In genomic region chr7:44044315-44045225, GRCh38 we compare ENCODE assay signal across 1 cellular context.
TF ChIP-seq lines count a peak whose summit lies in the region.

TSS of gene DBNL (plus strand) at chr7:44044702. CDS start at chr7:44044738, 36 bp downstream.

TF ChIP-seq in HepG2, 621 proteins besides CTCF, POLR2A, EP300 and RAD21 (continued from another document and continues in another):
- TF ChIP-seq FOXO1 (CRISPR knock-in tag; IDR thresholded peaks at IDR 0.05) (no peak; the same call in 1 of the 2 replicates), PHB2 (IDR thresholded peaks at IDR 0.05; ENCODE audit: partially characterized antibody) (no peak), ZFX (CRISPR knock-in tag; IDR thresholded peaks at IDR 0.05; ENCODE audit: low read depth) (peak; percentile 95), SP1 (IDR thresholded peaks at IDR 0.05) (no peak), SP1 (CRISPR knock-in tag; IDR thresholded peaks at IDR 0.05) (0 out of 2 replicates have a peak, but pooled peaks have one; percentile 40), NFAT5 (CRISPR knock-in tag; IDR thresholded peaks at IDR 0.05) (0 out of 2 replicates have a peak, but pooled peaks have one; percentile 40), ESRRA (CRISPR knock-in tag; IDR thresholded peaks at IDR 0.05; ENCODE audit: low read depth) (peak; percentile 37; the same call in 1 of the 2 replicates), SATB2 (CRISPR knock-in tag; IDR thresholded peaks at IDR 0.05) (peak; percentile 56; the same call in 1 of the 2 replicates), ZNF609 (CRISPR knock-in tag; IDR thresholded peaks at IDR 0.05; ENCODE audit: borderline replicate concordance) (no peak), ATF5 (CRISPR knock-in tag; IDR thresholded peaks at IDR 0.05; ENCODE audit: low read depth) (no peak), CREBL2 (CRISPR knock-in tag; IDR thresholded peaks at IDR 0.05; ENCODE audit: borderline replicate concordance) (no peak), SPEN (CRISPR knock-in tag; IDR thresholded peaks at IDR 0.05; ENCODE audit: low read depth) (peak; percentile 85), ZNF280B (CRISPR knock-in tag; IDR thresholded peaks at IDR 0.05; ENCODE audit: borderline replicate concordance) (peak; percentile 86), ZNF180 (CRISPR knock-in tag; IDR thresholded peaks at IDR 0.05; ENCODE audit: borderline replicate concordance, low read depth) (no peak), HDAC6 (IDR thresholded peaks at IDR 0.05; ENCODE audit: low read depth, low read length) (no peak), ZNF841 (CRISPR knock-in tag; IDR thresholded peaks at IDR 0.05; ENCODE audit: borderline replicate concordance) (no peak), CERS6 (CRISPR knock-in tag; IDR thresholded peaks at IDR 0.05) (no peak; the same call in 1 of the 2 replicates), ZSCAN29 (CRISPR knock-in tag; conservative IDR thresholded peaks at IDR 0.05) (no peak), ZFP1 (CRISPR knock-in tag; IDR thresholded peaks at IDR 0.05) (no peak), ZNF788 (CRISPR knock-in tag; IDR thresholded peaks at IDR 0.05; ENCODE audit: borderline replicate concordance) (peak; percentile 61; the same call in 1 of the 2 replicates), ZNF614 (CRISPR knock-in tag; IDR thresholded peaks at IDR 0.05; ENCODE audit: borderline replicate concordance) (peak; percentile 60; the same call in 1 of the 2 replicates), MED1 (CRISPR knock-in tag; IDR thresholded peaks at IDR 0.05) (peak; percentile 76), ZNF800 (CRISPR knock-in tag; IDR thresholded peaks at IDR 0.05) (peak; percentile 87), DZIP1 (CRISPR knock-in tag; IDR thresholded peaks at IDR 0.05) (0 out of 2 replicates have a peak, but pooled peaks have one; percentile 64), ZNF512B (CRISPR knock-in tag; IDR thresholded peaks at IDR 0.05; ENCODE audit: borderline replicate concordance) (no peak), IRF2 (CRISPR knock-in tag; IDR thresholded peaks at IDR 0.05) (peak; percentile 87), KDM4B (CRISPR knock-in tag; IDR thresholded peaks at IDR 0.05) (no peak), NONO (IDR thresholded peaks at IDR 0.05) (no peak), NONO (CRISPR knock-in tag; conservative IDR thresholded peaks at IDR 0.05) (peak; percentile 87), ATF1 (CRISPR knock-in tag; IDR thresholded peaks at IDR 0.05) (no peak), GATAD2A (CRISPR knock-in tag; IDR thresholded peaks at IDR 0.05) (peak; percentile 24; the same call in 1 of the 2 replicates), JUNB (CRISPR knock-in tag; IDR thresholded peaks at IDR 0.05; ENCODE audit: borderline replicate concordance) (no peak), NBN (conservative IDR thresholded peaks at IDR 0.05) (no peak), GATA4 (IDR thresholded peaks at IDR 0.05; ENCODE audit: borderline replicate concordance, low read depth) (peak; percentile 52; the same call in 1 of the 2 replicates), ATM (IDR thresholded peaks at IDR 0.05; ENCODE audit: borderline replicate concordance) (no peak), RELA (CRISPR knock-in tag; IDR thresholded peaks at IDR 0.05) (no peak), MEF2D (CRISPR knock-in tag; IDR thresholded peaks at IDR 0.05) (peak; percentile 69; the same call in 1 of the 2 replicates), SRY (CRISPR knock-in tag; IDR thresholded peaks at IDR 0.05) (peak; percentile 74; the same call in 1 of the 2 replicates)
